Comparison of ENCODE assay signal across 23 cellular contexts in the genomic region with DNA sequence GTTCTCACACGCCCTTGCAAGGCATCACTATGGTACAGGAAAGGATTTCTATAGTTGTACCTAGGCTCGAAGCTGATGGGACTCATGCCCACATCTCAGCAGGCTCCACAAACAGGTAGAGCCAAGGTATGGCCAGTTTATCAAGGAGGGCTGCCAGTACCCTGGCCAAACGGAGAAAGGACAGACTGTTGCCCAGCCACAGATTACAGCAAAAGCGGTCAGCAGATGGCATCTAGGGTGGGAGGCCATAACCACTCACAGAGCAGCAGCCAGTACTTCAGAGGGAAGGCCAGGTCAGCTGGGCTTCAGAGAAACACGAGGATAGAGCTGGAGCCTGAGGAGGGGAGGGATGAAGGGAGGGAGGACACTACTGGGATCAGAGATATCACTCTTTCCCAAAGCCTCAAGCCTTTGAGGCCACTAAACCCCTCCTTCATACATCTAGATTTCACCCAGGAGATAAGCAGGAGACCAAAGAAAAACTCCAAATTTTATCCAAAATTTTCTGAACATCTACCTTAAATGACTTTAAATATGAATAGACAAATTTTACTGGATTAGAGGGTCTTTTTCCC.
DNase-seq lines count a peak whose midpoint lies in the region; ATAC-seq, FAIRE-seq and TF ChIP-seq lines count a peak whose summit lies in the region.
"Had no signal": no experiment of that assay in that cellular context is flagged by ENCODE, and none has a peak within 500 bp of the region (broad histone marks: within the 10 kb centered on the region; RNA-seq: fewer than 3 reads in every experiment).

No MANE protein-coding gene starts in this region.

- no peak overlapping the region for H2AFZ ChIP-seq in IMR-90 (replicated peaks; ENCODE audit: low read length, poor library complexity)

- H3K9me1 ChIP-seq in IMR-90 (ENCODE audit: insufficient read depth, low read length) = no peaks in the 10 kb centered on the region

- no peaks in the 10 kb centered on the region for H3K36me3 Mint-ChIP-seq in mesothelial cell of epicardium
- no peaks in the 10 kb centered on the region for H3K36me3 Mint-ChIP-seq in activated T-helper 1 cell treated with anti-CD3 and anti-CD28 coated beads, Interleukin-12 subunit alpha, Interleukin-12 subunit beta, Interleukin-2, Interleukin-4 antibody, amounts not matched to agents 30 ng/mL and 10 ng/mL and 1 ng/mL, durations not matched to agents 14 hours and 24 hours and 36 hours (ENCODE audit: low read depth)

- H3K36me3 ChIP-seq in IMR-90 (ENCODE audit: control insufficient read depth, insufficient read depth, low read length) = no peaks in the 10 kb centered on the region

- no peak overlapping the region for H2BK20ac ChIP-seq in IMR-90 (ENCODE audit: low read depth, low read length)

- no peak overlapping the region for H2BK15ac ChIP-seq in IMR-90 (ENCODE audit: low read depth, low read length)

- H3K9me3 ChIP-seq in IMR-90 (ENCODE audit: control insufficient read depth, insufficient read depth, low read length) = peaks cover 16% of the 10 kb centered on the region
- H3K9me3 ChIP-seq: SK-N-SH had no signal

- H3K23ac ChIP-seq in IMR-90 (ENCODE audit: low read depth, low read length) = no peak overlapping the region

- no peak for FAIRE-seq in D721Med (lab: Jason Lieb, UNC)
- FAIRE-seq: GM12891, H54, HepG2 had no signal

- intact Hi-C loops in IMR-90 (cut with micrococcal nuclease) = no loop called here
- intact Hi-C loops in activated T-helper 1 cell treated with anti-CD3 and anti-CD28 coated beads, Interleukin-12 subunit alpha, Interleukin-12 subunit beta, Interleukin-2, Interleukin-4 antibody, amounts not matched to agents 30 ng/mL and 10 ng/mL and 1 ng/mL, durations not matched to agents 14 hours and 24 hours and 36 hours (cut with micrococcal nuclease) = no loop called here

- no peak overlapping the region for H3K27ac ChIP-seq in IMR-90 (ENCODE audit: insufficient read depth, low read length)

- 47% methylated on average over 2 of the region's 5 CpGs; no CpG with 5 or more reads in 1 of the 2 experiments for WGBS in IMR-90 (ENCODE audit: extremely low coverage in 2 of 2, insufficient read length in 1 of 2), 2 experiments

- CTCF ChIA-PET in IMR-90 (lab: Yijun Ruan, JAX) = no interaction called here

- no peak overlapping the region for H2BK120ac ChIP-seq in IMR-90 (ENCODE audit: low read depth, low read length)

- no peak overlapping the region for H4K8ac ChIP-seq in IMR-90 (ENCODE audit: low read depth in 2 of 2, low read length in 2 of 2)

- H2AK9ac ChIP-seq in IMR-90 (replicated peaks; ENCODE audit: low read depth, low read length, poor library complexity) = peak overlapping the region; percentile 37

- BruUV-seq in IMR-90 (replicated peaks; lab: Mats Ljungman, UMichigan) = no TSS peak

- peak overlapping the region; percentile 25 for H3K27ac Mint-ChIP-seq in mesothelial cell of epicardium
- H3K27ac Mint-ChIP-seq in activated T-helper 1 cell treated with anti-CD3 and anti-CD28 coated beads, Interleukin-12 subunit alpha, Interleukin-12 subunit beta, Interleukin-2, Interleukin-4 antibody, amounts not matched to agents 30 ng/mL and 10 ng/mL and 1 ng/mL, durations not matched to agents 14 hours and 24 hours and 36 hours = no peak overlapping the region
- H3K27ac Mint-ChIP-seq: T-helper 1 cell treated with Interleukin-12 subunit alpha and Interleukin-12 subunit beta and Interleukin-4 antibody, amounts not matched to agents 30 μg/mL and 1 μg/mL, for 36 hours had no signal

- in situ Hi-C loops in IMR-90 (cut with MboI; ENCODE audit: low sequenced_read_pairs) = no loop called here

- H2BK5ac ChIP-seq in IMR-90 (ENCODE audit: low read depth, low read length, poor library complexity, severe bottlenecking) = no peak overlapping the region

- H4K5ac ChIP-seq in IMR-90 (ENCODE audit: low read depth, low read length) = no peak overlapping the region

- no peaks in the 10 kb centered on the region for H3K27me3 ChIP-seq in IMR-90 (ENCODE audit: control insufficient read depth, insufficient read depth, low read length)

- peaks cover 18% of the 10 kb centered on the region for H3K9me3 Mint-ChIP-seq in mesothelial cell of epicardium
- H3K9me3 Mint-ChIP-seq in activated T-helper 1 cell treated with anti-CD3 and anti-CD28 coated beads, Interleukin-12 subunit alpha, Interleukin-12 subunit beta, Interleukin-2, Interleukin-4 antibody, amounts not matched to agents 30 ng/mL and 10 ng/mL and 1 ng/mL, durations not matched to agents 14 hours and 24 hours and 36 hours = peaks cover 4% of the 10 kb centered on the region

- no peak for TF ChIP-seq RAD21 in IMR-90 (IDR thresholded peaks at IDR 0.05; ENCODE audit: low read length)

- no peak overlapping the region for H3K56ac ChIP-seq in IMR-90 (ENCODE audit: extremely low read depth, insufficient read depth, low read length)

- H3K4me1 Mint-ChIP-seq in mesothelial cell of epicardium = peaks cover 3% of the 10 kb centered on the region
- no peaks in the 10 kb centered on the region for H3K4me1 Mint-ChIP-seq in activated T-helper 1 cell treated with anti-CD3 and anti-CD28 coated beads, Interleukin-12 subunit alpha, Interleukin-12 subunit beta, Interleukin-2, Interleukin-4 antibody, amounts not matched to agents 30 ng/mL and 10 ng/mL and 1 ng/mL, durations not matched to agents 14 hours and 24 hours and 36 hours (ENCODE audit: low read depth)

- TF ChIP-seq CTCF in IMR-90 (conservative IDR thresholded peaks at IDR 0.05; ENCODE audit: low read depth, low read length) (no peak), mesothelial cell of epicardium (IDR thresholded peaks at IDR 0.05; ENCODE audit: unreplicated experiment) (no peak), D721Med (IDR thresholded peaks at IDR 0.05; ENCODE audit: insufficient read depth, missing control alignments) (no peak)

- DNase-seq in ELF-1 (ENCODE audit: low read depth, low spot score) (peak; percentile 8), IMR-90 (no peak), cerebellar cortex (ENCODE audit: low spot score) (peak; percentile 97), mesothelial cell of epicardium (ENCODE audit: low spot score in 2 of 2, unreplicated experiment in 2 of 2) (no peak), D721Med (ENCODE audit: insufficient read length, low spot score) (no peak)
- no peak for DNase-seq in activated T-helper 1 cell treated with anti-CD3 and anti-CD28 coated beads, Interleukin-12 subunit alpha, Interleukin-12 subunit beta, Interleukin-2, Interleukin-4 antibody, amounts not matched to agents 30 ng/mL and 10 ng/mL and 1 ng/mL, durations not matched to agents 14 hours and 24 hours and 36 hours (ENCODE audit: low spot score)
- DNase-seq: Calu3, GF-D8, KG1, MM.1S, NCI-H1092, NCI-H1417 treated with DMSO at 0.1 percent for 48 hours, NCI-H1694 treated with DMSO at 0.1 percent for 48 hours, NCI-H2081, NCI-H2227 treated with DMSO at 0.1 percent for 48 hours, NCI-H526 treated with DMSO at 0.1 percent for 48 hours, SK-N-SH, SW 1271 had no signal

- H3K18ac ChIP-seq in IMR-90 (ENCODE audit: low read depth, low read length) = no peak overlapping the region

- no peak overlapping the region for H3K9ac ChIP-seq in IMR-90 (ENCODE audit: low read depth, low read length)
- H3K9ac ChIP-seq: SK-N-SH had no signal

- H2AK5ac ChIP-seq in IMR-90 (ENCODE audit: low read depth, low read length) = no peak overlapping the region

- no peaks in the 10 kb centered on the region for H3K27me3 Mint-ChIP-seq in mesothelial cell of epicardium (ENCODE audit: low read depth)
- no peaks in the 10 kb centered on the region for H3K27me3 Mint-ChIP-seq in activated T-helper 1 cell treated with anti-CD3 and anti-CD28 coated beads, Interleukin-12 subunit alpha, Interleukin-12 subunit beta, Interleukin-2, Interleukin-4 antibody, amounts not matched to agents 30 ng/mL and 10 ng/mL and 1 ng/mL, durations not matched to agents 14 hours and 24 hours and 36 hours (ENCODE audit: insufficient read depth)

- no peak for ATAC-seq in IMR-90 (ENCODE audit: low read depth)
- no peak for ATAC-seq in HG03039 (IDR thresholded peaks at IDR 0.05; ENCODE audit: unreplicated experiment)
- ATAC-seq: HepG2 had no signal

- no peak overlapping the region for H3K4me3 ChIP-seq in IMR-90 (ENCODE audit: insufficient read depth, low read depth, low read length)

- no peaks in the 10 kb centered on the region for H4K20me1 ChIP-seq in IMR-90 (ENCODE audit: insufficient read depth, low read length)

- POLR2A ChIA-PET in IMR-90 (lab: Charles Lee; ENCODE audit: unreplicated experiment) = no interaction called here

- H3K4me3 Mint-ChIP-seq in mesothelial cell of epicardium = no peak overlapping the region
- no peak overlapping the region for H3K4me3 Mint-ChIP-seq in activated T-helper 1 cell treated with anti-CD3 and anti-CD28 coated beads, Interleukin-12 subunit alpha, Interleukin-12 subunit beta, Interleukin-2, Interleukin-4 antibody, amounts not matched to agents 30 ng/mL and 10 ng/mL and 1 ng/mL, durations not matched to agents 14 hours and 24 hours and 36 hours
- H3K4me3 Mint-ChIP-seq: T-helper 1 cell treated with Interleukin-12 subunit alpha and Interleukin-12 subunit beta and Interleukin-4 antibody, amounts not matched to agents 30 μg/mL and 1 μg/mL, for 36 hours had no signal

- H4K91ac ChIP-seq in IMR-90 (ENCODE audit: insufficient read depth, low read depth, low read length) = no peak overlapping the region

- H3K79me1 ChIP-seq in IMR-90 (ENCODE audit: low read depth in 1 of 2, low read length in 2 of 2) = no peaks in the 10 kb centered on the region

- no peak overlapping the region for H3K4ac ChIP-seq in IMR-90 (ENCODE audit: low read depth, low read length)

- no peak for TF ChIP-seq POLR2A in IMR-90 (IDR thresholded peaks at IDR 0.05; ENCODE audit: low read depth, low read length)

- H3K14ac ChIP-seq in IMR-90 (replicated peaks; ENCODE audit: low read depth, low read length) = no peak overlapping the region

- H3K4me1 ChIP-seq in IMR-90 (ENCODE audit: control insufficient read depth, insufficient read depth, low read length) = no peaks in the 10 kb centered on the region

- dilution Hi-C loops in IMR-90 (cut with HindIII; ENCODE audit: low sequenced_read_pairs, unreplicated experiment) = no loop called here

- no peak overlapping the region for H3K4me2 ChIP-seq in IMR-90 (ENCODE audit: low read depth, low read length)
- H3K4me2 ChIP-seq: SK-N-SH had no signal

TF ChIP-seq in IMR-90, 13 proteins besides CTCF, POLR2A, EP300 and RAD21 (continues in another document):
- TF ChIP-seq RCOR1 (IDR thresholded peaks at IDR 0.05; ENCODE audit: insufficient replicate concordance, low read length) (no peak), CHD1 (IDR thresholded peaks at IDR 0.05; ENCODE audit: low read depth, low read length) (no peak), CEBPB (IDR thresholded peaks at IDR 0.05; ENCODE audit: low read depth, low read length) (no peak), SMC3 (IDR thresholded peaks at IDR 0.05; ENCODE audit: low read depth, low read length) (no peak)
- TF ChIP-seq, protein P1, sequence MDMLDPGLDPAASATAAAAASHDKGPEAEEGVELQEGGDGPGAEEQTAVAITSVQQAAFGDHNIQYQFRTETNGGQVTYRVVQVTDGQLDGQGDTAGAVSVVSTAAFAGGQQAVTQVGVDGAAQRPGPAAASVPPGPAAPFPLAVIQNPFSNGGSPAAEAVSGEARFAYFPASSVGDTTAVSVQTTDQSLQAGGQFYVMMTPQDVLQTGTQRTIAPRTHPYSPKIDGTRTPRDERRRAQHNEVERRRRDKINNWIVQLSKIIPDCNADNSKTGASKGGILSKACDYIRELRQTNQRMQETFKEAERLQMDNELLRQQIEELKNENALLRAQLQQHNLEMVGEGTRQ (IDR thresholded peaks at IDR 0.05; ENCODE audit: low read depth, low read length) = no peak

Comparison
In these comparisons a context has a peak if more than half of its experiments do, and no peak if none do; other contexts are left out.
1. DNase-seq: peak in ELF-1 (single experiment) and cerebellar cortex (single experiment); none in IMR-90 (single experiment), mesothelial cell of epicardium (0 of 2), activated T-helper 1 cell treated with anti-CD3 and anti-CD28 coated beads, Interleukin-12 subunit alpha, Interleukin-12 subunit beta, Interleukin-2, Interleukin-4 antibody, amounts not matched to agents 30 ng/mL and 10 ng/mL and 1 ng/mL, durations not matched to agents 14 hours and 24 hours and 36 hours (single experiment) and D721Med (single experiment).